ENCODE assay signal across 18 cellular contexts in genomic region chr13:73169971-73170370, GRCh38.
DNase-seq lines count a peak whose midpoint lies in the region; ATAC-seq and TF ChIP-seq lines count a peak whose summit lies in the region.
"Had no signal": no experiment of that assay in that cellular context is flagged by ENCODE, and none has a peak within 500 bp of the region (broad histone marks: within the 10 kb centered on the region; RNA-seq: fewer than 3 reads in every experiment).

No MANE protein-coding gene starts in this region.

- peaks cover 5% of the 10 kb centered on the region for H3K36me3 Mint-ChIP-seq in Caco-2 (ENCODE audit: insufficient read depth, unreplicated experiment)
- H3K36me3 Mint-ChIP-seq: CD4-positive, CD25-positive, alpha-beta regulatory T cell had no signal

- H3K4me3 ChIP-seq in Caco-2 (ENCODE audit: low read depth, low read length) (no peak overlapping the region), colonic mucosa (no peak overlapping the region), mucosa of descending colon (no peak overlapping the region), vagina (no peak overlapping the region)
- H3K4me3 ChIP-seq: gastroesophageal sphincter had no signal

- TF ChIP-seq CTCF in Caco-2 (IDR thresholded peaks at IDR 0.05; ENCODE audit: insufficient read depth in 1 of 2, low read depth in 1 of 2, low read length in 1 of 2, severe bottlenecking in 1 of 2, unreplicated experiment in 1 of 2) (no peak), colonic mucosa (IDR thresholded peaks at IDR 0.05) (no peak), mucosa of descending colon (IDR thresholded peaks at IDR 0.05) (no peak), vagina (IDR thresholded peaks at IDR 0.05) (no peak), omental fat pad (IDR thresholded peaks at IDR 0.05) (no peak)

- no peaks in the 10 kb centered on the region for H3K27me3 Mint-ChIP-seq in Caco-2 (ENCODE audit: insufficient read depth, unreplicated experiment)
- H3K27me3 Mint-ChIP-seq: activated CD4-positive, alpha-beta T cell treated with anti-CD3 and anti-CD28 coated beads, Interleukin-2, amount 10 ng/mL, durations not matched to agents 24 days and 14 days; stimulated activated naive CD8-positive, alpha-beta T cell treated with anti-CD3 and anti-CD28 coated beads, Interleukin-15, Interleukin-2, amounts not matched to agents 100 ng/mL and 50 ng/mL, for 24 hours had no signal

- intact Hi-C loops in Caco-2 (cut with micrococcal nuclease; ENCODE audit: unreplicated experiment), result loop anchor here (2.0 kb wide), 4 partner anchors 41 to 247 kb away; no protein-coding TSS in a partner anchor
- intact Hi-C loops in colonic mucosa (cut with DNase I), result no loop called here
- intact Hi-C loops in mucosa of descending colon (cut with DNase I, micrococcal nuclease), result no loop called here
- intact Hi-C loops in vagina (cut with DNase I), result no loop called here

- peaks cover 56% of the 10 kb centered on the region for H3K4me1 Mint-ChIP-seq in Caco-2 (ENCODE audit: low read depth, unreplicated experiment)
- H3K4me1 Mint-ChIP-seq: activated CD4-positive, alpha-beta T cell treated with anti-CD3 and anti-CD28 coated beads, Interleukin-2, amount 10 ng/mL, durations not matched to agents 24 days and 14 days had no signal

- H3K4me1 ChIP-seq in Caco-2 (peaks cover 92% of the 10 kb centered on the region), colonic mucosa (peaks cover 17% of the 10 kb centered on the region), mucosa of descending colon (ENCODE audit: low read depth) (peaks cover 27% of the 10 kb centered on the region), vagina (peaks cover 24% of the 10 kb centered on the region)
- H3K4me1 ChIP-seq: gastroesophageal sphincter had no signal

- H3K27ac Mint-ChIP-seq in Caco-2 (ENCODE audit: unreplicated experiment), result peak overlapping the region; percentile 97
- H3K27ac Mint-ChIP-seq: activated CD4-positive, alpha-beta T cell treated with anti-CD3 and anti-CD28 coated beads, Interleukin-2, amount 10 ng/mL, durations not matched to agents 24 days and 14 days; CD4-positive, CD25-positive, alpha-beta regulatory T cell; stimulated activated naive CD8-positive, alpha-beta T cell treated with anti-CD3 and anti-CD28 coated beads, Interleukin-15, Interleukin-2, amounts not matched to agents 100 ng/mL and 50 ng/mL, for 24 hours had no signal

- CTCF ChIA-PET in Caco-2 (lab: Charles Lee), result no interaction called here

- H3K36me3 ChIP-seq in Caco-2 (ENCODE audit: control insufficient read depth, insufficient read depth, low read length), result no peaks in the 10 kb centered on the region
- no peaks in the 10 kb centered on the region for H3K36me3 ChIP-seq in colonic mucosa
- no peaks in the 10 kb centered on the region for H3K36me3 ChIP-seq in mucosa of descending colon (ENCODE audit: low read depth)
- no peaks in the 10 kb centered on the region for H3K36me3 ChIP-seq in vagina
- H3K36me3 ChIP-seq: gastroesophageal sphincter had no signal

- peak overlapping the region in 1 of 2 donors; percentile 48 for H3K9ac ChIP-seq in colonic mucosa (ENCODE audit: low read depth in 2 of 2, low read length in 2 of 2)

- H3K27ac ChIP-seq in colonic mucosa, result peak overlapping the region; percentile 91
- no peak overlapping the region for H3K27ac ChIP-seq in vagina
- H3K27ac ChIP-seq: gastroesophageal sphincter, HL-60 had no signal

- peak; percentile 29 for ATAC-seq in mucosa of descending colon
- no peak for ATAC-seq in omental fat pad (ENCODE audit: low FRiP score)
- no peak for ATAC-seq in GM19328 (IDR thresholded peaks at IDR 0.05; ENCODE audit: unreplicated experiment)
- ATAC-seq: gastroesophageal sphincter had no signal

- H3K4me3 Mint-ChIP-seq in Caco-2 (ENCODE audit: unreplicated experiment), result peak overlapping the region; percentile 66
- H3K4me3 Mint-ChIP-seq: activated CD4-positive, alpha-beta T cell treated with anti-CD3 and anti-CD28 coated beads, Interleukin-2, amount 10 ng/mL, durations not matched to agents 24 days and 14 days; CD4-positive, CD25-positive, alpha-beta regulatory T cell; stimulated activated naive CD8-positive, alpha-beta T cell treated with anti-CD3 and anti-CD28 coated beads, Interleukin-15, Interleukin-2, amounts not matched to agents 100 ng/mL and 50 ng/mL, for 24 hours had no signal

- peaks cover 10% of the 10 kb centered on the region for H3K9me3 Mint-ChIP-seq in Caco-2 (ENCODE audit: unreplicated experiment)
- H3K9me3 Mint-ChIP-seq: activated CD4-positive, alpha-beta T cell treated with anti-CD3 and anti-CD28 coated beads, Interleukin-2, amount 10 ng/mL, durations not matched to agents 24 days and 14 days; stimulated activated naive CD8-positive, alpha-beta T cell treated with anti-CD3 and anti-CD28 coated beads, Interleukin-15, Interleukin-2, amounts not matched to agents 100 ng/mL and 50 ng/mL, for 24 hours had no signal

- BruUV-seq in Caco-2 (replicated peaks; lab: Mats Ljungman, UMichigan), result no TSS peak

- POLR2A ChIA-PET in Caco-2 (lab: Charles Lee), result no interaction called here

- no peak for DNase-seq in Caco-2
- DNase-seq in HT-29 (ENCODE audit: low spot score), result peak; percentile 66
- DNase-seq in colonic mucosa, result no peak
- no peak for DNase-seq in mucosa of descending colon
- DNase-seq in vagina (ENCODE audit: extremely low spot score in 2 of 2), result no peak
- no peak for DNase-seq in omental fat pad (ENCODE audit: low spot score)
- DNase-seq in NCI-H2107 treated with DMSO at 0.1 percent for 48 hours (lab: John Stamatoyannopoulos, UW; ENCODE audit: unreplicated experiment), result no peak
- DNase-seq: activated CD4-positive, alpha-beta T cell treated with anti-CD3 and anti-CD28 coated beads, Interleukin-2, amount 10 ng/mL, durations not matched to agents 24 days and 14 days; activated naive CD4-positive, alpha-beta T cell; anterior cingulate cortex; CD4-positive, CD25-positive, alpha-beta regulatory T cell; KBM-7; MV-4-11; RPMI8226 had no signal

- H3K9me3 ChIP-seq in Caco-2, result no peaks in the 10 kb centered on the region
- H3K9me3 ChIP-seq in colonic mucosa, result no peaks in the 10 kb centered on the region
- H3K9me3 ChIP-seq in mucosa of descending colon, result no peaks in the 10 kb centered on the region
- H3K9me3 ChIP-seq in vagina, result no peaks in the 10 kb centered on the region
- H3K9me3 ChIP-seq: gastroesophageal sphincter had no signal

- H3K27me3 ChIP-seq in Caco-2 (replicated peaks; ENCODE audit: control insufficient read depth, insufficient read depth, low read length) (no peaks in the 10 kb centered on the region), colonic mucosa (no peaks in the 10 kb centered on the region), vagina (no peaks in the 10 kb centered on the region)
- H3K27me3 ChIP-seq: gastroesophageal sphincter had no signal

- no peak for TF ChIP-seq POLR2A in vagina (IDR thresholded peaks at IDR 0.05)
